10 cellular contexts compared by ENCODE assay signal in the genomic region with DNA sequence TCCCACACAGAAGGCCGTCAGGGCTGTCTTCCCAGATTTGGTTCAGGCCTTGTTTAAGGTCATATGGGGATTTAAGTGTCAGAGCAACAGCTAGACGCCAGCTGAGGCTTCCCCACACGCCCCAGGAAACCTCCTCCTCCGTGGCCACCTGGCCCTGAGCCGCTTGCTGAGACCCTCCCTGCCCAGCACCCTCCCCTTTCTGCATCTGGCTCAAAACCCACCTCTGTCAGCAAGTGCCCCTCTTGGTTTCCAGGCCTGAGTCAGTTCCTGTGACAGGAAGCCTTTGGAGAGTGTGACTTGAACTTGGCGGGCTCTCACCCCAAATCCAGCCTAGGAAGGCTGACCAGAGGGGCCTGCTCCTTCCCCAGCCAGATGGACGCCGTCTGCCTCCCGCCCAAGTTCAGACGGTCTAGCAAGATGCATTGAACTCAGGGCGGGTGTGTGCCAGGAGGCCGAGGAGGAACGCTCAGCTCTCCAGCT. TPM values are rescaled to one million over a fixed set of nuclear protein-coding genes. Genes with fewer than 3 reads are reported as not detected.
DNase-seq lines count a peak whose midpoint lies in the region; ATAC-seq and TF ChIP-seq lines count a peak whose summit lies in the region.
"Had no signal": no experiment of that assay in that cellular context is flagged by ENCODE, and none has a peak within 500 bp of the region (broad histone marks: within the 10 kb centered on the region; RNA-seq: fewer than 3 reads in every experiment).

No MANE protein-coding gene starts in this region.

- H3K9me3 Mint-ChIP-seq in MCF 10A (ENCODE audit: unreplicated experiment) = no peaks in the 10 kb centered on the region

- CTCF ChIA-PET in MCF 10A (lab: Yijun Ruan, JAX) = interaction anchor here (1.2 to 4.3 kb wide), 8 partner anchors 8 to 398 kb away, joined by 4 to 31 read pairs (median 8); no protein-coding TSS in a partner anchor

- H3K9me3 ChIP-seq in breast epithelium (no peaks in the 10 kb centered on the region), duodenal mucosa (ENCODE audit: control insufficient read depth in 1 of 2, low read length in 2 of 2) (no peaks in the 10 kb centered on the region), muscle layer of colon (ENCODE audit: low read length) (no peaks in the 10 kb centered on the region)
- H3K9me3 ChIP-seq: HAP-1 had no signal

- H3K4me3 ChIP-seq in breast epithelium (no peak overlapping the region), duodenal mucosa (ENCODE audit: low read depth in 1 of 2, low read length in 2 of 2) (no peak overlapping the region), muscle layer of colon (ENCODE audit: low read depth in 1 of 2, low read length in 2 of 2) (no peak overlapping the region)
- H3K4me3 ChIP-seq: HAP-1 had no signal

- H3K4me1 ChIP-seq in breast epithelium (no peaks in the 10 kb centered on the region), duodenal mucosa (ENCODE audit: control insufficient read depth in 1 of 2, insufficient read depth in 2 of 2, low read length in 2 of 2) (peaks cover 37 to 53% of the 10 kb centered on the region in 2 donors), muscle layer of colon (ENCODE audit: insufficient read depth, low read length) (peaks cover 44% of the 10 kb centered on the region)
- H3K4me1 ChIP-seq: HAP-1 had no signal

- TF ChIP-seq CTCF in MCF 10A (IDR thresholded peaks at IDR 0.05; ENCODE audit: unreplicated experiment) (no peak), breast epithelium (IDR thresholded peaks at IDR 0.05) (no peak)

- no peak for TF ChIP-seq POLR2A in breast epithelium (IDR thresholded peaks at IDR 0.05)

- H3K36me3 Mint-ChIP-seq in MCF 10A (ENCODE audit: insufficient read depth, unreplicated experiment) = no peaks in the 10 kb centered on the region

- H3K27me3 Mint-ChIP-seq in MCF 10A (ENCODE audit: insufficient read depth, unreplicated experiment) = no peaks in the 10 kb centered on the region

- no peaks in the 10 kb centered on the region for H3K27me3 ChIP-seq in breast epithelium
- H3K27me3 ChIP-seq in duodenal mucosa (ENCODE audit: control insufficient read depth in 1 of 2, insufficient read depth in 2 of 2, low read length in 2 of 2) = no peaks in the 10 kb centered on the region
- H3K27me3 ChIP-seq in muscle layer of colon (ENCODE audit: control insufficient read depth in 1 of 2, insufficient read depth in 2 of 2, low read length in 2 of 2) = no peaks in the 10 kb centered on the region

- H3K36me3 ChIP-seq in breast epithelium = no peaks in the 10 kb centered on the region
- H3K36me3 ChIP-seq in duodenal mucosa (ENCODE audit: control insufficient read depth in 1 of 2, insufficient read depth in 2 of 2, low read length in 2 of 2) = no peaks in the 10 kb centered on the region
- no peaks in the 10 kb centered on the region for H3K36me3 ChIP-seq in muscle layer of colon (ENCODE audit: insufficient read depth, low read length)
- H3K36me3 ChIP-seq: HAP-1 had no signal

- ATAC-seq in HG02759 (IDR thresholded peaks at IDR 0.05; ENCODE audit: unreplicated experiment) (no peak), GM21360 (IDR thresholded peaks at IDR 0.05; ENCODE audit: unreplicated experiment) (no peak), HG03196 (IDR thresholded peaks at IDR 0.05; ENCODE audit: unreplicated experiment) (no peak)

- peak overlapping the region in 1 of 2 donors; percentile 43 for H3K9ac ChIP-seq in duodenal mucosa (ENCODE audit: low read depth in 1 of 2, low read length in 2 of 2)
- no peak overlapping the region for H3K9ac ChIP-seq in muscle layer of colon (ENCODE audit: low read length)

- DNase-seq in MCF 10A (ENCODE audit: unreplicated experiment) (no peak), breast epithelium (ENCODE audit: low spot score in 2 of 2) (no peak), RPMI8226 (no peak)
- DNase-seq: NCI-H1105 had no signal

- POLR2A ChIA-PET in MCF 10A (lab: Yijun Ruan, JAX) = no interaction called here

- BruUV-seq in MCF 10A (replicated peaks; lab: Mats Ljungman, UMichigan) = no TSS peak

- peaks cover 12% of the 10 kb centered on the region for H3K4me1 Mint-ChIP-seq in MCF 10A (ENCODE audit: insufficient read depth, unreplicated experiment)

- H3K27ac ChIP-seq in breast epithelium (peak overlapping the region in 1 of 2 donors; percentile 80), duodenal mucosa (ENCODE audit: low read depth, low read length) (peak overlapping the region; percentile 60), muscle layer of colon (ENCODE audit: low read depth, low read length) (peak overlapping the region; percentile 44)

- peak overlapping the region; percentile 69 for H3K27ac Mint-ChIP-seq in MCF 10A (ENCODE audit: low read depth, unreplicated experiment)

- intact Hi-C loops in MCF 10A (cut with micrococcal nuclease) = no loop called here
- intact Hi-C loops in breast epithelium (cut with DNase I; ENCODE audit: low total_unique reads) = no loop called here

- no peak overlapping the region for H3K4me3 Mint-ChIP-seq in MCF 10A (ENCODE audit: unreplicated experiment)

RNA-seq across cellular contexts. Expression of gene FXYD2, which starts 0.6 kb away (rescaled TPM):
- total RNA-seq in MCF 10A (2022) = not detected in 2 replicates
- 1 to 10 TPM in 2 of 3 donors, under 1 TPM in 1; 0.66 to 2.0 (median 1.3) TPM for total RNA-seq in breast epithelium

RNA-seq across cellular contexts. Expression of gene DSCAML1, which starts 27.0 kb away (rescaled TPM):
- total RNA-seq in MCF 10A (2022) (not detected in 2 replicates), breast epithelium (1 to 10 TPM in 1 of 3 donors, under 1 TPM in 2; 0.33 to 1.8 (median 0.64) TPM)

RNA-seq across cellular contexts. Expression of gene FXYD6, which starts 52.5 kb away (rescaled TPM):
- not detected in 2 replicates for total RNA-seq in MCF 10A (2022)
- 10 to 100 TPM; 16.0 to 25.0 (median 20.3) TPM for total RNA-seq in breast epithelium

Comparison
In these comparisons a context has a peak if more than half of its experiments do, and no peak if none do; other contexts are left out.
1. RNA of gene FXYD6, which starts 52.5 kb away (total RNA-seq): 16.0 to 25.0 TPM in breast epithelium; not detected in MCF 10A; every median in the first group is over 10 times any median in the second.